In genomic region chr9:106878943-106879916, GRCh38 we compare ENCODE assay signal across 7 cellular contexts. TPM values are rescaled to one million over a fixed set of nuclear protein-coding genes. Genes with fewer than 3 reads are reported as not detected.
A peak's percentile ranks its signal among the peaks of the same experiment; 100 is the strongest.
DNase-seq lines count a peak whose midpoint lies in the region; ATAC-seq, FAIRE-seq and TF ChIP-seq lines count a peak whose summit lies in the region.

No MANE protein-coding gene starts in this region.

- DNase-seq in NCI-H146 treated with DMSO at 0.1 percent for 48 hours (lab: John Stamatoyannopoulos, UW; ENCODE audit: unreplicated experiment) (peak; percentile 65), bronchial epithelial cell (ENCODE audit: low read depth) (peak; percentile 92), kidney tubule cell (ENCODE audit: low spot score) (peak; percentile 93), SIG-M5 treated with dmso at 0.1 percent for 504 hours (lab: John Stamatoyannopoulos, UW; ENCODE audit: unreplicated experiment) (no peak)
- no peak for DNase-seq in activated CD4-positive, alpha-beta T cell treated with anti-CD3 and anti-CD28 coated beads, Interleukin-2, amount 50 U/mL, for 4 hours
- DNase-seq in activated T-cell treated with anti-CD3 and anti-CD28 coated beads, Interleukin-2, amount 50 U/mL, for 4 hours = no peak

- no peak overlapping the region for H3K4me3 Mint-ChIP-seq in activated T-cell treated with anti-CD3 and anti-CD28 coated beads, Interleukin-2, amount 50 U/mL, for 4 hours

- H3K27ac ChIP-seq in temporal lobe (ENCODE audit: low read depth, low read length) = peak overlapping the region; percentile 82

- FAIRE-seq in bronchial epithelial cell (lab: Jason Lieb, UNC) = no peak

- no peak overlapping the region for H3K4me3 ChIP-seq in bronchial epithelial cell (ENCODE audit: low read depth, low read length)

- H3K27me3 ChIP-seq in bronchial epithelial cell (ENCODE audit: control insufficient read depth, insufficient read depth, low read length) = no peaks in the 10 kb centered on the region

- no peak for ATAC-seq in activated T-cell treated with anti-CD3 and anti-CD28 coated beads, Interleukin-2, amount 50 U/mL, for 4 hours

- no peaks in the 10 kb centered on the region for H3K36me3 Mint-ChIP-seq in activated T-cell treated with anti-CD3 and anti-CD28 coated beads, Interleukin-2, amount 50 U/mL, for 4 hours (ENCODE audit: insufficient read depth)

- H3K27me3 Mint-ChIP-seq in activated T-cell treated with anti-CD3 and anti-CD28 coated beads, Interleukin-2, amount 50 U/mL, for 4 hours (ENCODE audit: low read depth) = no peaks in the 10 kb centered on the region

- no peak for TF ChIP-seq CTCF in bronchial epithelial cell (IDR thresholded peaks at IDR 0.05; ENCODE audit: insufficient read depth, low read length, severe bottlenecking)

- H3K36me3 ChIP-seq in bronchial epithelial cell (ENCODE audit: control insufficient read depth, insufficient read depth, low read length) = no peaks in the 10 kb centered on the region

- no peaks in the 10 kb centered on the region for H3K9me3 Mint-ChIP-seq in activated T-cell treated with anti-CD3 and anti-CD28 coated beads, Interleukin-2, amount 50 U/mL, for 4 hours

- H3K4me1 Mint-ChIP-seq in activated T-cell treated with anti-CD3 and anti-CD28 coated beads, Interleukin-2, amount 50 U/mL, for 4 hours (ENCODE audit: low read depth) = no peaks in the 10 kb centered on the region

RNA-seq across cellular contexts. Expression of gene ZNF462, which starts 16.3 kb away (rescaled TPM):
- total RNA-seq in bronchial epithelial cell (8.2 and 8.3 TPM in 2 replicates), temporal lobe (78.7 TPM)
- total RNA-seq in activated T-cell treated with anti-CD3 and anti-CD28 coated beads, Interleukin-2, amount 50 U/mL, for 4 hours = under 1 TPM; 0.19 to 0.34 (median 0.25) TPM

Comparison
In these comparisons a context has a peak if more than half of its experiments do, and no peak if none do; other contexts are left out.
1. DNase-seq: peak in NCI-H146 treated with DMSO at 0.1 percent for 48 hours (single experiment), bronchial epithelial cell (single experiment) and kidney tubule cell (single experiment); none in activated CD4-positive, alpha-beta T cell treated with anti-CD3 and anti-CD28 coated beads, Interleukin-2, amount 50 U/mL, for 4 hours (0 of 2), activated T-cell treated with anti-CD3 and anti-CD28 coated beads, Interleukin-2, amount 50 U/mL, for 4 hours (single experiment) and SIG-M5 treated with dmso at 0.1 percent for 504 hours (single experiment).